ENCODE assay signal across 8 cellular contexts in the genomic region with DNA sequence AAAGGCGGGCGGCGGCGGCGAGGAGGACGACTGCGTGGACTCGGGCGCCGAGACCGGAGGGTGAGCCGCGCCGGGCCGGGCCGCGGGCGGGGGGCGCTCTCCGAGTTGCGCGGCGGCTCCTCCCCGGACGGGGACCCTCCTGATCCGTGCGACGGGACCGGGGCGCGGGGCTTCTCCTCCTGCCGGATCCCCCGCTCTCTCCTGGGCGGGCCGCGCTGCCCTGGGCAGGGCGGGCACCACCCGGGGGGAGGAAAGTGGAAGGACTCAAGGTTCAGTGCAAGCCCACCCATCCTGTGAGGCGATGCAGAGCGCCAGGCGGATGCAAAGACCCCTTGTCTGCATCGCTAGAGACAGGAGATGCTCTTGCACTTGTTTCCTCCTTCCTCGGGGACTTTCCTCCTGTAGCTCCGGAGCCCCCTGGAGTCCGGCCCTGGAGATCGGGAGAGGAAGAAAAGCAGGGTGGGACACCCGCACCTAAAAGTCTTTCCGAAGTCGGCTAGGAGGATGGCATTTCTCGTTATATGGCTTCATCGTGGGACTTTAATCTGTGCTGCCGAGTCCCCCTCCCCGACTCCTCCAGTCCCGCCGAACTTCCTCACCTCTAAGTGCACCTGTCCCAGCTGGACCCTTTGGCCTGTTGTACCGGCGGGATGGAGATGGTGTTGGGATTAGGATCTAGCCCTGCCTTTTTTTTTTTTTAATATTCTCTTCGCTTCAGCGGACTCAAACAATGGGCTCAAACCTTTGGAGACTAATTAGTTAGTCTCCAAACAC. TPM values are rescaled to one million over a fixed set of nuclear protein-coding genes. Genes with fewer than 3 reads are reported as not detected.
A peak's percentile ranks its signal among the peaks of the same experiment; 100 is the strongest.
DNase-seq lines count a peak whose midpoint lies in the region; ATAC-seq, FAIRE-seq and TF ChIP-seq lines count a peak whose summit lies in the region.

No MANE protein-coding gene starts in this region.

- peak; percentile 4 for DNase-seq in ACHN
- DNase-seq in NCI-H1694 treated with DMSO at 0.1 percent for 48 hours (lab: John Stamatoyannopoulos, UW): peak; percentile 31
- DNase-seq in brain microvascular endothelial cell: no peak
- no peak for DNase-seq in HepG2 (ENCODE audit: low spot score)
- DNase-seq in GM03348 (ENCODE audit: low spot score): no peak
- no peak for DNase-seq in RPMI8226

- TF ChIP-seq CTCF in brain microvascular endothelial cell (IDR thresholded peaks at IDR 0.05; ENCODE audit: low read depth, low read length, missing control alignments) (peak; percentile 47), HepG2 (CRISPR knock-in tag; IDR thresholded peaks at IDR 0.05) (no peak)

- H3K27ac ChIP-seq in brain microvascular endothelial cell: no peak overlapping the region
- no peak overlapping the region for H3K27ac ChIP-seq in HepG2 (ENCODE audit: extremely low read length, insufficient read depth, low read length)
- peak overlapping the region; percentile 92 for H3K27ac ChIP-seq in temporal lobe (ENCODE audit: low read depth, low read length)

- in situ Hi-C loops in ACHN (cut with HindIII; ENCODE audit: low pct_ligation_motif_present, low pct_unique_long_range_greater_than_20kb, low sequenced_read_pairs): no loop called here
- in situ Hi-C loops in brain microvascular endothelial cell (cut with HindIII; ENCODE audit: low pct_ligation_motif_present, low sequenced_read_pairs): no loop called here
- in situ Hi-C loops in HepG2 (cut with HindIII; ENCODE audit: extremely low pct_ligation_motif_present, low pct_unique_long_range_greater_than_20kb): no loop called here

- H3K9me3 ChIP-seq in HepG2 (ENCODE audit: low read length): no peaks in the 10 kb centered on the region

- no peak for TF ChIP-seq RAD21 in HepG2 (CRISPR knock-in tag; IDR thresholded peaks at IDR 0.05)

- 27% methylated on average over 12 of the region's 59 CpGs for WGBS in HepG2 (ENCODE audit: low lambda C conversion rate)

- CTCF ChIA-PET in HepG2 (lab: Yijun Ruan, JAX; ENCODE audit: low intra/inter-chr PET ratio, low total read pairs): no interaction called here

- H3K4me2 ChIP-seq in HepG2 (ENCODE audit: low read depth, low read length): peak overlapping the region; percentile 91

- H3K9ac ChIP-seq in HepG2 (ENCODE audit: insufficient read depth, low read depth, low read length): no peak overlapping the region

- peaks cover 11% of the 10 kb centered on the region; the same call in 1 of the 2 replicates for H3K4me1 ChIP-seq in HepG2 (ENCODE audit: insufficient read depth, low read length)

- TF ChIP-seq EP300 in HepG2 (IDR thresholded peaks at IDR 0.05; ENCODE audit: low read depth in 2 of 2, low read length in 2 of 2) (no peak), HepG2 (CRISPR knock-in tag; IDR thresholded peaks at IDR 0.05; ENCODE audit: borderline replicate concordance) (no peak)

- no peaks in the 10 kb centered on the region for H3K79me2 ChIP-seq in HepG2 (ENCODE audit: insufficient read depth, low read length)

- H3K27me3 ChIP-seq in brain microvascular endothelial cell (replicated peaks) (peaks cover 22% of the 10 kb centered on the region), HepG2 (ENCODE audit: control insufficient read depth in 1 of 2, insufficient read depth in 2 of 2, low read length in 2 of 2) (peaks cover 4 to 62% of the 10 kb centered on the region in 2 experiments)

- POLR2A ChIA-PET in HepG2 (lab: Yijun Ruan, JAX): no interaction called here

- ATAC-seq in GM19463 (IDR thresholded peaks at IDR 0.05; ENCODE audit: unreplicated experiment) (peak; percentile 33), HepG2 (peak; percentile 58)

- H2AFZ ChIP-seq in HepG2 (ENCODE audit: low read length): no peak overlapping the region

- TF ChIP-seq POLR2A in HepG2 (IDR thresholded peaks at IDR 0.05; ENCODE audit: insufficient read depth in 1 of 2, low read depth in 2 of 2, low read length in 2 of 2): no peak

- H4K20me1 ChIP-seq in HepG2 (ENCODE audit: insufficient read depth, low read length): no peaks in the 10 kb centered on the region

- intact Hi-C loops in HepG2 (cut with micrococcal nuclease; ENCODE audit: unreplicated experiment): no loop called here

- H3K36me3 ChIP-seq in brain microvascular endothelial cell (replicated peaks): no peaks in the 10 kb centered on the region
- no peaks in the 10 kb centered on the region for H3K36me3 ChIP-seq in HepG2 (replicated peaks in 1 of 2; ENCODE audit: control insufficient read depth in 1 of 2, insufficient read depth in 2 of 2, low read length in 2 of 2)

- no TSS peak for BruUV-seq in HepG2 (replicated peaks; lab: Mats Ljungman, UMichigan)

- FAIRE-seq in HepG2 (lab: Jason Lieb, UNC): no peak

- peak overlapping the region; percentile 54 for H3K4me3 ChIP-seq in brain microvascular endothelial cell (ENCODE audit: low read depth, low read length)
- H3K4me3 ChIP-seq in HepG2 (replicated peaks in 1 of 3; ENCODE audit: insufficient read depth in 1 of 3, low read depth in 2 of 3, low read length in 3 of 3): peak overlapping the region; percentile 49 to 79 (median 64)

TF ChIP-seq in HepG2, 621 proteins besides CTCF, POLR2A, EP300 and RAD21:
- peak; percentile 5 for TF ChIP-seq YY1 (IDR thresholded peaks at IDR 0.05; ENCODE audit: insufficient read depth, insufficient replicate concordance, low read depth, low read length)
- no peak for TF ChIP-seq ZNF615 (CRISPR knock-in tag; IDR thresholded peaks at IDR 0.05; ENCODE audit: borderline replicate concordance)
- TF ChIP-seq, protein P1, sequence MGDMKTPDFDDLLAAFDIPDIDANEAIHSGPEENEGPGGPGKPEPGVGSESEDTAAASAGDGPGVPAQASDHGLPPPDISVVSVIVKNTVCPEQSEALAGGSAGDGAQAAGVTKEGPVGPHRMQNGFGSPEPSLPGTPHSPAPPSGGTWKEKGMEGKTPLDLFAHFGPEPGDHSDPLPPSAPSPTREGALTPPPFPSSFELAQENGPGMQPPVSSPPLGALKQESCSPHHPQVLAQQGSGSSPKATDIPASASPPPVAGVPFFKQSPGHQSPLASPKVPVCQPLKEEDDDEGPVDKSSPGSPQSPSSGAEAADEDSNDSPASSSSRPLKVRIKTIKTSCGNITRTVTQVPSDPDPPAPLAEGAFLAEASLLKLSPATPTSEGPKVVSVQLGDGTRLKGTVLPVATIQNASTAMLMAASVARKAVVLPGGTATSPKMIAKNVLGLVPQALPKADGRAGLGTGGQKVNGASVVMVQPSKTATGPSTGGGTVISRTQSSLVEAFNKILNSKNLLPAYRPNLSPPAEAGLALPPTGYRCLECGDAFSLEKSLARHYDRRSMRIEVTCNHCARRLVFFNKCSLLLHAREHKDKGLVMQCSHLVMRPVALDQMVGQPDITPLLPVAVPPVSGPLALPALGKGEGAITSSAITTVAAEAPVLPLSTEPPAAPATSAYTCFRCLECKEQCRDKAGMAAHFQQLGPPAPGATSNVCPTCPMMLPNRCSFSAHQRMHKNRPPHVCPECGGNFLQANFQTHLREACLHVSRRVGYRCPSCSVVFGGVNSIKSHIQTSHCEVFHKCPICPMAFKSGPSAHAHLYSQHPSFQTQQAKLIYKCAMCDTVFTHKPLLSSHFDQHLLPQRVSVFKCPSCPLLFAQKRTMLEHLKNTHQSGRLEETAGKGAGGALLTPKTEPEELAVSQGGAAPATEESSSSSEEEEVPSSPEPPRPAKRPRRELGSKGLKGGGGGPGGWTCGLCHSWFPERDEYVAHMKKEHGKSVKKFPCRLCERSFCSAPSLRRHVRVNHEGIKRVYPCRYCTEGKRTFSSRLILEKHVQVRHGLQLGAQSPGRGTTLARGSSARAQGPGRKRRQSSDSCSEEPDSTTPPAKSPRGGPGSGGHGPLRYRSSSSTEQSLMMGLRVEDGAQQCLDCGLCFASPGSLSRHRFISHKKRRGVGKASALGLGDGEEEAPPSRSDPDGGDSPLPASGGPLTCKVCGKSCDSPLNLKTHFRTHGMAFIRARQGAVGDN (CRISPR knock-in tag; IDR thresholded peaks at IDR 0.05): peak; percentile 4; the same call in 1 of the 2 replicates
- TF ChIP-seq EZH2 (conservative IDR thresholded peaks at IDR 0.05; ENCODE audit: low read depth, low read length): peak; percentile 91
- TF ChIP-seq DNMT1 (CRISPR knock-in tag; IDR thresholded peaks at IDR 0.05): peak; percentile 34; the same call in 1 of the 2 replicates

RNA-seq across cellular contexts. Expression of a gene that starts 0.5 kb away (rescaled TPM):
- not detected in 2 replicates for total RNA-seq in HepG2 (2016; rRNA removed; fragmentation: Illumina TruSeq; extraction: Trizol)
- total RNA-seq in HepG2 (2016; cell fraction: cytosol; rRNA removed; fragmentation: Illumina TruSeq; extraction: Trizol; ENCODE audit: low read depth): not detected in 2 replicates
- total RNA-seq in HepG2 (2016; cell fraction: insoluble cytoplasmic fraction; rRNA removed; fragmentation: Illumina TruSeq; extraction: Trizol): not detected in 2 replicates
- not detected in 2 replicates for total RNA-seq in HepG2 (2016; cell fraction: membrane; rRNA removed; fragmentation: Illumina TruSeq; extraction: Trizol)
- not detected in 2 replicates for total RNA-seq in HepG2 (2016; cell fraction: nucleus; rRNA removed; fragmentation: Illumina TruSeq; extraction: Trizol)
- polyA plus RNA-seq in HepG2 (2011; rRNA removed): not detected in 2 replicates
- polyA plus RNA-seq in HepG2 (2011; cell fraction: cytosol; rRNA removed): not detected in 2 replicates
- not detected in 2 replicates for polyA plus RNA-seq in HepG2 (2011; cell fraction: nucleus; rRNA removed)
- not detected in 2 replicates for polyA plus RNA-seq in HepG2 (2012)
- polyA plus RNA-seq in HepG2 (2016; cell fraction: cytosol; fragmentation: Illumina TruSeq; extraction: Trizol; ENCODE audit: low read depth): not detected in 2 replicates
- polyA plus RNA-seq in HepG2 (2016; cell fraction: insoluble cytoplasmic fraction; fragmentation: Illumina TruSeq; extraction: Trizol; ENCODE audit: low read depth): not detected in 2 replicates
- polyA plus RNA-seq in HepG2 (2016; cell fraction: membrane; fragmentation: Illumina TruSeq; extraction: Trizol; ENCODE audit: low read depth): 0.15 TPM in 1 of 2 replicates, not detected in the other
- not detected in 2 replicates for polyA plus RNA-seq in HepG2 (2016; cell fraction: nucleus; fragmentation: Illumina TruSeq; extraction: Trizol; ENCODE audit: insufficient read depth, low read depth)
- polyA minus RNA-seq in HepG2 (2011; rRNA and poly(A)+ RNA removed; ENCODE audit: low replicate concordance): 0.05 TPM in 1 of 2 replicates, not detected in the other
- polyA minus RNA-seq in HepG2 (2011; cell fraction: cytosol; rRNA and poly(A)+ RNA removed): not detected in 2 replicates
- polyA minus RNA-seq in HepG2 (2011; cell fraction: nucleus; rRNA and poly(A)+ RNA removed): not detected in 2 replicates
- total RNA-seq in temporal lobe: 9.8 TPM

Comparison
In these comparisons a context has a peak if more than half of its experiments do, and no peak if none do; other contexts are left out.
1. DNase-seq: peak in ACHN (single experiment) and NCI-H1694 treated with DMSO at 0.1 percent for 48 hours (single experiment); none in brain microvascular endothelial cell (single experiment), HepG2 (single experiment), GM03348 (single experiment) and RPMI8226 (single experiment).